ENCODE assay signal across 21 cellular contexts in the genomic region with DNA sequence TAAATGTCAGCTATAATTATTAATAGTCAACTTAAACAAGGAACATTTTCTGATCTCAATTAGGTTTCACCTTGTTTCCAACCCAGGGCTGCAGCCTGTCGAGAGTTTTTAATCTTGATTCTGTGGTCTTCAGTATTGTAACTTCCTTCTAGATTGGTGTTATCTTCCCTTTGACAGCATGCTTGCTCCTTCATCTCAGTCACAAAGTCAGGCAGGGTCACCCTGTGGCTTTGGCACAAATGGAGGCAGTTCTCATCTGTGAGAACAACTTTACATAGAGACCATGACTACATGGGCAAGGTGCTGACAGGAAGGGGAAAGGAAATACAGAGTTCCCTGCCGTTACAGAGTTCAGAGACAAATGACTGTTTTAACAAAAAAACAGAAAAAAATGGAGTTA. TPM values are rescaled to one million over a fixed set of nuclear protein-coding genes. Genes with fewer than 3 reads are reported as not detected.
A peak's percentile ranks its signal among the peaks of the same experiment; 100 is the strongest.
DNase-seq lines count a peak whose midpoint lies in the region; ATAC-seq and TF ChIP-seq lines count a peak whose summit lies in the region.
"Had no signal": no experiment of that assay in that cellular context is flagged by ENCODE, and none has a peak within 500 bp of the region (broad histone marks: within the 10 kb centered on the region; RNA-seq: fewer than 3 reads in every experiment).

No MANE protein-coding gene starts in this region.

- no peak for DNase-seq in activated T-cell treated with anti-CD3 and anti-CD28 coated beads, Interleukin-2, amount 50 U/mL, for 24 hours
- no peak for DNase-seq in activated T-cell treated with anti-CD3 and anti-CD28 coated beads, Interleukin-2, amount 50 U/mL, for 48 hours
- DNase-seq in WTC11 (ENCODE audit: low spot score) (no peak), myocyte (ENCODE audit: low read depth) (peak; percentile 5), mammary epithelial cell (no peak)
- DNase-seq: effector memory CD4-positive, alpha-beta T cell; IMR-90; left cardiac atrium; mesenchymal stem cell; naive thymus-derived CD8-positive, alpha-beta T cell; NCI-H1694; NCI-H774; pancreas; PC-9; thyroid gland had no signal

- H3K27me3 Mint-ChIP-seq in activated T-cell treated with anti-CD3 and anti-CD28 coated beads, Interleukin-2, amount 50 U/mL, for 24 hours = no peaks in the 10 kb centered on the region
- no peaks in the 10 kb centered on the region for H3K27me3 Mint-ChIP-seq in WTC11 (ENCODE audit: low read depth)

- CTCF ChIA-PET in WTC11 (lab: Charles Lee) = interaction anchor here (1.1 kb wide), 1 partner anchor 17 kb away, joined by 3 read pairs; no protein-coding TSS in a partner anchor
- CTCF ChIA-PET in mammary epithelial cell (lab: Charles Lee; ENCODE audit: low non-redundant PET) = no interaction called here

- WGBS in mammary epithelial cell (ENCODE audit: low coverage, missing lambda C conversion rate) = 96% methylated on average over 2 of the region's 2 CpGs

- no peaks in the 10 kb centered on the region for H3K79me2 ChIP-seq in mammary epithelial cell (ENCODE audit: insufficient read depth, low read length)

- in situ Hi-C loops in mammary epithelial cell (cut with MboI; ENCODE audit: low sequenced_read_pairs in 2 of 2) = no loop called here

- no peaks in the 10 kb centered on the region for H4K20me1 ChIP-seq in mammary epithelial cell (ENCODE audit: insufficient read depth, low read length)
- H4K20me1 ChIP-seq: BLaER1 had no signal

- H3K27me3 ChIP-seq in mammary epithelial cell (ENCODE audit: insufficient read depth, low read length) = no peaks in the 10 kb centered on the region
- H3K27me3 ChIP-seq: BLaER1, pancreas, SJSA1, thyroid gland had no signal

- no peaks in the 10 kb centered on the region for H3K9me3 ChIP-seq in KOPT-K1 (ENCODE audit: insufficient read depth, low read length, poor library complexity, severe bottlenecking)
- no peaks in the 10 kb centered on the region for H3K9me3 ChIP-seq in mammary epithelial cell (replicated peaks; ENCODE audit: insufficient read depth, low read length)
- H3K9me3 ChIP-seq: BLaER1, pancreas, SJSA1, thyroid gland had no signal

- H3K27ac ChIP-seq in KOPT-K1 (ENCODE audit: low read depth, low read length, poor library complexity, severe bottlenecking) (peak overlapping the region; percentile 73), mammary epithelial cell (ENCODE audit: insufficient read depth, low read depth, low read length) (no peak overlapping the region)
- H3K27ac ChIP-seq: BLaER1, pancreas, PC-9, SJSA1, thyroid gland had no signal

- peaks cover 4% of the 10 kb centered on the region for H3K4me1 ChIP-seq in mammary epithelial cell (ENCODE audit: insufficient read depth, low read length)
- H3K4me1 ChIP-seq: BLaER1, pancreas, thyroid gland had no signal

- H3K4me2 ChIP-seq in mammary epithelial cell (ENCODE audit: insufficient read depth, low read depth, low read length) = no peak overlapping the region
- H3K4me2 ChIP-seq: BLaER1, PC-9 had no signal

- BruUV-seq in mammary epithelial cell (replicated peaks; lab: Mats Ljungman, UMichigan) = no TSS peak

- intact Hi-C loops in mammary epithelial cell (cut with micrococcal nuclease) = no loop called here

- ATAC-seq in WTC11 (no peak), HG03025 (IDR thresholded peaks at IDR 0.05; ENCODE audit: low FRiP score, unreplicated experiment) (no peak), HG03439 (IDR thresholded peaks at IDR 0.05; ENCODE audit: unreplicated experiment) (no peak)
- ATAC-seq: pancreas; stimulated activated memory B cell treated with anti-CD40 and anti-IgM and Interleukin-4, amounts not matched to agents 10 μg/mL and 1 μg/mL and 100 μg/mL, for 72 hours had no signal

- peak overlapping the region; percentile 45 for H3K27ac Mint-ChIP-seq in activated T-cell treated with anti-CD3 and anti-CD28 coated beads, Interleukin-2, amount 50 U/mL, for 24 hours
- H3K27ac Mint-ChIP-seq in WTC11 = peak overlapping the region; percentile 79; the same call in 1 of the 2 replicates
- H3K27ac Mint-ChIP-seq: stimulated activated memory B cell treated with anti-CD40 and anti-IgM and Interleukin-4, amounts not matched to agents 10 μg/mL and 1 μg/mL and 100 μg/mL, for 72 hours had no signal

- H3K36me3 Mint-ChIP-seq in activated T-cell treated with anti-CD3 and anti-CD28 coated beads, Interleukin-2, amount 50 U/mL, for 24 hours (ENCODE audit: low read depth) = peaks cover 5% of the 10 kb centered on the region
- peaks cover 3% of the 10 kb centered on the region; the same call in 1 of the 2 replicates for H3K36me3 Mint-ChIP-seq in WTC11
- H3K36me3 Mint-ChIP-seq: naive thymus-derived CD8-positive, alpha-beta T cell; stimulated activated memory B cell treated with anti-CD40 and anti-IgM and Interleukin-4, amounts not matched to agents 10 μg/mL and 1 μg/mL and 100 μg/mL, for 72 hours had no signal

- H3K36me3 ChIP-seq in KOPT-K1 (ENCODE audit: insufficient read depth, low read length) (0 out of 2 replicates have a peak, but pooled peaks cover 5% of the 10 kb centered on the region), mammary epithelial cell (ENCODE audit: insufficient read depth, low read length) (no peaks in the 10 kb centered on the region)
- H3K36me3 ChIP-seq: BLaER1, pancreas, SJSA1, thyroid gland had no signal

- POLR2A ChIA-PET in WTC11 (lab: Charles Lee) = no interaction called here

- no peak overlapping the region for H3K9ac ChIP-seq in mammary epithelial cell (ENCODE audit: insufficient read depth, low read length)
- H3K9ac ChIP-seq: BLaER1 had no signal

- H3K4me3 Mint-ChIP-seq in activated T-cell treated with anti-CD3 and anti-CD28 coated beads, Interleukin-2, amount 50 U/mL, for 24 hours = no peak overlapping the region
- no peak overlapping the region for H3K4me3 Mint-ChIP-seq in WTC11
- H3K4me3 Mint-ChIP-seq: naive thymus-derived CD8-positive, alpha-beta T cell; stimulated activated memory B cell treated with anti-CD40 and anti-IgM and Interleukin-4, amounts not matched to agents 10 μg/mL and 1 μg/mL and 100 μg/mL, for 72 hours had no signal

- no peaks in the 10 kb centered on the region for H3K9me3 Mint-ChIP-seq in activated T-cell treated with anti-CD3 and anti-CD28 coated beads, Interleukin-2, amount 50 U/mL, for 24 hours
- H3K9me3 Mint-ChIP-seq in WTC11 = no peaks in the 10 kb centered on the region
- H3K9me3 Mint-ChIP-seq: naive thymus-derived CD8-positive, alpha-beta T cell; stimulated activated memory B cell treated with anti-CD40 and anti-IgM and Interleukin-4, amounts not matched to agents 10 μg/mL and 1 μg/mL and 100 μg/mL, for 72 hours had no signal

- no peak overlapping the region for H2AFZ ChIP-seq in mammary epithelial cell (ENCODE audit: low read depth, low read length)
- H2AFZ ChIP-seq: PC-9 had no signal

- TF ChIP-seq CTCF in WTC11 (IDR thresholded peaks at IDR 0.05) = no peak
- no peak for TF ChIP-seq CTCF in mammary epithelial cell (conservative IDR thresholded peaks at IDR 0.05 in 1 of 2, IDR thresholded peaks at IDR 0.05 in 1 of 2; ENCODE audit: extremely low read depth in 1 of 2, insufficient read depth in 1 of 2, low read depth in 1 of 2, low read length in 2 of 2)

- H3K4me3 ChIP-seq in mammary epithelial cell (replicated peaks in 1 of 3; ENCODE audit: insufficient read depth in 1 of 3, low read depth in 2 of 3, low read length in 3 of 3) = no peak overlapping the region
- H3K4me3 ChIP-seq: BLaER1, pancreas, PC-9, SJSA1, thyroid gland had no signal

- dilution Hi-C loops in mammary epithelial cell (cut with HindIII; ENCODE audit: low sequenced_read_pairs) = no loop called here

- H3K4me1 Mint-ChIP-seq in activated T-cell treated with anti-CD3 and anti-CD28 coated beads, Interleukin-2, amount 50 U/mL, for 24 hours (ENCODE audit: low read depth) = peaks cover 27% of the 10 kb centered on the region
- peaks cover 12% of the 10 kb centered on the region for H3K4me1 Mint-ChIP-seq in WTC11
- H3K4me1 Mint-ChIP-seq: stimulated activated memory B cell treated with anti-CD40 and anti-IgM and Interleukin-4, amounts not matched to agents 10 μg/mL and 1 μg/mL and 100 μg/mL, for 72 hours had no signal

TF ChIP-seq in WTC11, 78 proteins besides CTCF, POLR2A, EP300 and RAD21 (continues in another document):
- TF ChIP-seq NR1H2 (CRISPR knock-in tag; IDR thresholded peaks at IDR 0.05) (no peak), CREM (CRISPR knock-in tag; IDR thresholded peaks at IDR 0.05) (no peak), CREB1 (CRISPR knock-in tag; IDR thresholded peaks at IDR 0.05) (no peak), ETV6 (CRISPR knock-in tag; IDR thresholded peaks at IDR 0.05) (no peak), NFYB (CRISPR knock-in tag; conservative IDR thresholded peaks at IDR 0.05; ENCODE audit: low read depth) (no peak), GABPB1 (CRISPR knock-in tag; IDR thresholded peaks at IDR 0.05) (no peak), GRHL2 (CRISPR knock-in tag; IDR thresholded peaks at IDR 0.05; ENCODE audit: insufficient replicate concordance, severe bottlenecking) (no peak), RELA (CRISPR knock-in tag; IDR thresholded peaks at IDR 0.05; ENCODE audit: borderline replicate concordance) (no peak), ZNF423 (CRISPR knock-in tag; IDR thresholded peaks at IDR 0.05) (no peak)

RNA-seq across cellular contexts. Expression of a gene that starts 50.5 kb away (rescaled TPM):
- 63.1 to 66.4 TPM (median 65.3 TPM) in 3 replicates for total RNA-seq in WTC11 (2021)
- total RNA-seq in myocyte = 36.2 and 44.1 TPM in 2 replicates
- 24.6 TPM for polyA plus RNA-seq in myocyte (2012)
- 10 to 100 TPM; 36.0 to 46.0 TPM for total RNA-seq in mammary epithelial cell
- polyA plus RNA-seq in mammary epithelial cell = 17.2 TPM
- polyA minus RNA-seq in mammary epithelial cell = 37.6 TPM
